Comparison of ENCODE assay signal across 16 cellular contexts in the genomic region with DNA sequence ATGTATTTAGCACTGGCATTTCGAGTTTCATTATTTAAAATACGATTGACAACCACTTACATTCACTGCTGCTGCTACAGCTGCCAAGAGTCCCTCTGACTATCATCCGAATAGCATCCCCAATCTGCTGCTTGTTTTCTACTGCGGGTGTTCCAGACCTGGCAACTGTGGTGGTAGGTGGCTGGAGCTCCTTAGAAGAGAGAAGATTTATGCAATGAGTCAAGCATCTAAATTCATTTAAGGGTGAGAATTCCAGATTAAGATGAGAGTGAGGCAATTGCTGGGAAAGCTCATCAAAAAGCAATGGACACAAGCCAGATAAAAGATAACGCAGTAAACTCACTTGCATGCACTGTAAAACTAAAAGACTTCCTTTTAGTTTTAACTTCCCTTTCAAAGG. TPM values are rescaled to one million over a fixed set of nuclear protein-coding genes. Genes with fewer than 3 reads are reported as not detected.
A peak's percentile ranks its signal among the peaks of the same experiment; 100 is the strongest.
DNase-seq lines count a peak whose midpoint lies in the region; ATAC-seq and TF ChIP-seq lines count a peak whose summit lies in the region.
"Had no signal": no experiment of that assay in that cellular context is flagged by ENCODE, and none has a peak within 500 bp of the region (broad histone marks: within the 10 kb centered on the region; RNA-seq: fewer than 3 reads in every experiment).

No MANE protein-coding gene starts in this region.

- peak overlapping the region; percentile 90 for H3K4me3 ChIP-seq in PC-9
- peak overlapping the region in 58 of 59 donors; percentile 9 to 98 (median 86) for H3K4me3 ChIP-seq in dorsolateral prefrontal cortex
- H3K4me3 ChIP-seq in lung: peak overlapping the region; percentile 26

- no peaks in the 10 kb centered on the region for H3K9me3 Mint-ChIP-seq in stimulated activated effector memory CD8-positive, alpha-beta T cell treated with anti-CD3 and anti-CD28 coated beads, Interleukin-12 subunit alpha, Interleukin-12 subunit beta, amount 100 ng/mL, for 72 hours
- H3K9me3 Mint-ChIP-seq: activated naive CD4-positive, alpha-beta T cell treated with anti-CD3 and anti-CD28 coated beads, Interleukin-2, amount 50 U/mL, for 24 hours; IgD-negative memory B cell had no signal

- H3K27ac Mint-ChIP-seq in stimulated activated effector memory CD8-positive, alpha-beta T cell treated with anti-CD3 and anti-CD28 coated beads, Interleukin-12 subunit alpha, Interleukin-12 subunit beta, amount 100 ng/mL, for 72 hours: no peak overlapping the region
- H3K27ac Mint-ChIP-seq: activated naive CD4-positive, alpha-beta T cell treated with anti-CD3 and anti-CD28 coated beads, Interleukin-2, amount 50 U/mL, for 24 hours; IgD-negative memory B cell had no signal

- H4K20me1 ChIP-seq in PC-9 (ENCODE audit: insufficient read depth): peaks cover 51% of the 10 kb centered on the region

- 61 to 73% methylated on average over 5 of the region's 5 CpGs for WGBS in lung, 2 donors

- H3K9me3 ChIP-seq in PC-9 (ENCODE audit: insufficient read depth, low read depth): no peaks in the 10 kb centered on the region
- H3K9me3 ChIP-seq in lung (ENCODE audit: control insufficient read depth in 2 of 2, insufficient read depth in 1 of 2, low read length in 1 of 2): no peaks in the 10 kb centered on the region

- H3K4me1 ChIP-seq in PC-9 (replicated peaks; ENCODE audit: insufficient read depth): peaks cover 38% of the 10 kb centered on the region
- peaks cover 0 to 19% of the 10 kb centered on the region in 2 donors for H3K4me1 ChIP-seq in lung (ENCODE audit: control insufficient read depth in 2 of 2, insufficient read depth in 2 of 2, low read length in 2 of 2)

- CTCF ChIA-PET in PC-9 (lab: Charles Lee): interaction anchor here (0.6 kb wide), 1 partner anchor 380 kb away, joined by 3 read pairs; no protein-coding TSS in a partner anchor

- H3F3A ChIP-seq in PC-9 (ENCODE audit: insufficient read depth, low read depth): peaks cover 84% of the 10 kb centered on the region

- no peak overlapping the region for H3K4me3 Mint-ChIP-seq in stimulated activated effector memory CD8-positive, alpha-beta T cell treated with anti-CD3 and anti-CD28 coated beads, Interleukin-12 subunit alpha, Interleukin-12 subunit beta, amount 100 ng/mL, for 72 hours
- H3K4me3 Mint-ChIP-seq: activated naive CD4-positive, alpha-beta T cell treated with anti-CD3 and anti-CD28 coated beads, Interleukin-2, amount 50 U/mL, for 24 hours; naive B cell had no signal

- DNase-seq in PC-9 (no peak), dorsolateral prefrontal cortex (peak in 3 of 10 donors; percentile 52 to 64 (median 53)), lung (ENCODE audit: low spot score) (no peak), DMS 273 (lab: John Stamatoyannopoulos, UW; ENCODE audit: unreplicated experiment) (no peak)
- DNase-seq in stimulated activated effector memory CD8-positive, alpha-beta T cell treated with anti-CD3 and anti-CD28 coated beads, Interleukin-12 subunit alpha, Interleukin-12 subunit beta, amount 100 ng/mL, for 72 hours (ENCODE audit: low spot score in 2 of 2): no peak
- no peak for DNase-seq in activated CD8-positive, alpha-beta memory T cell treated with anti-CD3 and anti-CD28 coated beads for 24 hours
- DNase-seq: DMS 273 treated with DMSO at 0.1 percent for 48 hours; naive B cell; NCI-H2029; stimulated activated naive CD4-positive, alpha-beta T cell treated with Interleukin-2 at 50 U/mL for 16 hours; T1000 had no signal

- intact Hi-C loops in PC-9 (cut with micrococcal nuclease; ENCODE audit: unreplicated experiment): no loop called here
- intact Hi-C loops in dorsolateral prefrontal cortex (cut with DNase I): loop anchor here in 1 of 2 donors (5.0 kb wide), 1 partner anchor 299 kb away; no protein-coding TSS in a partner anchor

- peaks cover 8% of the 10 kb centered on the region for H3K4me1 Mint-ChIP-seq in stimulated activated effector memory CD8-positive, alpha-beta T cell treated with anti-CD3 and anti-CD28 coated beads, Interleukin-12 subunit alpha, Interleukin-12 subunit beta, amount 100 ng/mL, for 72 hours

- no TSS peak for BruUV-seq in PC-9 (replicated peaks; lab: Mats Ljungman, UMichigan)

- H3K27me3 ChIP-seq in PC-9 (ENCODE audit: insufficient read depth, low read depth) (no peaks in the 10 kb centered on the region), dorsolateral prefrontal cortex (no peaks in the 10 kb centered on the region), lung (ENCODE audit: control insufficient read depth, insufficient read depth) (no peaks in the 10 kb centered on the region)

- H3K79me2 ChIP-seq in PC-9 (ENCODE audit: low read depth): peaks cover 70% of the 10 kb centered on the region

- H3K36me3 ChIP-seq in PC-9 (ENCODE audit: low read depth) (peaks cover 78% of the 10 kb centered on the region), lung (ENCODE audit: control insufficient read depth in 2 of 2, insufficient read depth in 2 of 2, low read length in 2 of 2) (peaks cover 9 to 14% of the 10 kb centered on the region in 2 donors)

- POLR2A ChIA-PET in PC-9 (lab: Charles Lee; ENCODE audit: unreplicated experiment): interaction anchor here (0.7 to 0.9 kb wide), 2 partner anchors 606 to 626 kb away, joined by 3 to 4 read pairs; no protein-coding TSS in a partner anchor

- no peak overlapping the region for H2AFZ ChIP-seq in PC-9

- peaks cover 6% of the 10 kb centered on the region for H3K36me3 Mint-ChIP-seq in stimulated activated effector memory CD8-positive, alpha-beta T cell treated with anti-CD3 and anti-CD28 coated beads, Interleukin-12 subunit alpha, Interleukin-12 subunit beta, amount 100 ng/mL, for 72 hours

- H3K27ac ChIP-seq in PC-9: peak overlapping the region; percentile 96
- H3K27ac ChIP-seq in dorsolateral prefrontal cortex: peak overlapping the region in 43 of 59 donors; percentile 1 to 98 (median 54)
- no peak overlapping the region for H3K27ac ChIP-seq in lung (ENCODE audit: low read depth in 1 of 2, low read length in 1 of 2)
- H3K27ac ChIP-seq in temporal lobe (ENCODE audit: low read depth, low read length): peak overlapping the region; percentile 34

- ATAC-seq in lung (ENCODE audit: insufficient read depth, low FRiP score) (no peak), GM21515 (IDR thresholded peaks at IDR 0.05; ENCODE audit: unreplicated experiment) (no peak)
- no peak for ATAC-seq in stimulated activated effector memory CD8-positive, alpha-beta T cell treated with anti-CD3 and anti-CD28 coated beads, Interleukin-12 subunit alpha, Interleukin-12 subunit beta, amount 100 ng/mL, for 72 hours

- no peak for TF ChIP-seq CTCF in PC-9 (conservative IDR thresholded peaks at IDR 0.05)
- TF ChIP-seq CTCF in dorsolateral prefrontal cortex (IDR thresholded peaks at IDR 0.05 in 54 of 56, conservative IDR thresholded peaks at IDR 0.05 in 2 of 56; ENCODE audit: low read depth in 1 of 56, partially characterized antibody in 56 of 56): no peak
- no peak for TF ChIP-seq CTCF in lung (IDR thresholded peaks at IDR 0.05; ENCODE audit: control extremely low read depth, extremely low read depth)

- H3K9me2 ChIP-seq in PC-9 (ENCODE audit: insufficient read depth): no peaks in the 10 kb centered on the region

- peak overlapping the region; percentile 92 for H3K4me2 ChIP-seq in PC-9

RNA-seq across cellular contexts. Expression of gene PLK2, which starts 3.9 kb away (rescaled TPM):
- 508 and 615 TPM in 2 replicates for total RNA-seq in PC-9 (2021)
- total RNA-seq in dorsolateral prefrontal cortex: 100 to 1,000 TPM in 87 of 120 experiments, 10 to 100 TPM in 33; 28.8 to 210 (median 124) TPM
- total RNA-seq in lung: 100 to 1,000 TPM in 1 of 2 donors, 10 to 100 TPM in 1; 57.1 to 363 TPM
- polyA plus RNA-seq in lung: 10 to 100 TPM; 20.1 to 24.8 TPM
- 621 TPM for total RNA-seq in temporal lobe

RNA-seq across cellular contexts. Expression of gene GAPT, which starts 35.3 kb away (rescaled TPM):
- total RNA-seq in PC-9 (2021): not detected in 2 replicates
- total RNA-seq in dorsolateral prefrontal cortex: 1 to 10 TPM in 37 of 120 experiments, under 1 TPM in 56, not detected in 27; 0.13 to 3.9 (median 0.82) TPM
- 1 to 10 TPM; 4.0 to 5.1 TPM for total RNA-seq in lung
- 10 to 100 TPM in 1 of 2 donors, 1 to 10 TPM in 1; 4.1 to 20.5 TPM for polyA plus RNA-seq in lung
- 0.25 TPM for total RNA-seq in temporal lobe
- total RNA-seq: H1 had no signal
- polyA plus RNA-seq: H1 had no signal

Comparison
In these comparisons a context has a peak if more than half of its experiments do, and no peak if none do; other contexts are left out.
1. H3K27ac ChIP-seq: peak in PC-9 (single experiment), dorsolateral prefrontal cortex (43 of 59) and temporal lobe (single experiment); none in lung (0 of 2).
2. H3K4me3 ChIP-seq: peak in every context shown above with its lines; median percentile 90 in PC-9; 86 in dorsolateral prefrontal cortex; 26 in lung.